ENCODE assay signal across 1 cellular context in genomic region chr10:61845950-61846268, GRCh38.
TF ChIP-seq lines count a peak whose summit lies in the region.

No MANE protein-coding gene starts in this region.

TF ChIP-seq in H1, 55 proteins besides CTCF, POLR2A, EP300 and RAD21:
- no peak for TF ChIP-seq SUZ12 (IDR thresholded peaks at IDR 0.05; ENCODE audit: low read length)
- TF ChIP-seq, protein P1, sequence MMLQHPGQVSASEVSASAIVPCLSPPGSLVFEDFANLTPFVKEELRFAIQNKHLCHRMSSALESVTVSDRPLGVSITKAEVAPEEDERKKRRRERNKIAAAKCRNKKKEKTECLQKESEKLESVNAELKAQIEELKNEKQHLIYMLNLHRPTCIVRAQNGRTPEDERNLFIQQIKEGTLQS (IDR thresholded peaks at IDR 0.05; ENCODE audit: insufficient read depth, low read depth, low read length), result no peak
- no peak for TF ChIP-seq JUN (IDR thresholded peaks at IDR 0.05; ENCODE audit: low read depth, low read length)
- TF ChIP-seq E2F6 (IDR thresholded peaks at IDR 0.05), result no peak
- no peak for TF ChIP-seq CHD1 (IDR thresholded peaks at IDR 0.05; ENCODE audit: low read depth, low read length)
- TF ChIP-seq POLR2AphosphoS5 (IDR thresholded peaks at IDR 0.05; ENCODE audit: low read depth, low read length), result peak; percentile 47; the same call in 1 of the 2 replicates
- peak; percentile 65; the same call in 1 of the 2 replicates for TF ChIP-seq TCF12 (IDR thresholded peaks at IDR 0.05; ENCODE audit: low read depth, low read length)
- TF ChIP-seq POU5F1 (IDR thresholded peaks at IDR 0.05; ENCODE audit: low read depth, low read length), result no peak
- no peak for TF ChIP-seq CTBP2 (IDR thresholded peaks at IDR 0.05; ENCODE audit: borderline replicate concordance, insufficient read depth, insufficient read length, low read length)
- TF ChIP-seq SP2 (IDR thresholded peaks at IDR 0.05; ENCODE audit: low read length), result no peak
TF ChIP-seq in H1: peak in this region for 2.
